ENCODE assay signal across 13 cellular contexts in genomic region chr6:47169785-47170685, GRCh38.
DNase-seq lines count a peak whose midpoint lies in the region; ATAC-seq and TF ChIP-seq lines count a peak whose summit lies in the region.
"Had no signal": no experiment of that assay in that cellular context is flagged by ENCODE, and none has a peak within 500 bp of the region (broad histone marks: within the 10 kb centered on the region; RNA-seq: fewer than 3 reads in every experiment).

No MANE protein-coding gene starts in this region.

- intact Hi-C loops in Right ventricle myocardium superior (cut with DNase I) (no loop called here), left ventricle myocardium inferior (cut with micrococcal nuclease) (no loop called here), mammary epithelial cell (cut with micrococcal nuclease) (no loop called here)

- no peaks in the 10 kb centered on the region for H3K79me2 ChIP-seq in mammary epithelial cell (ENCODE audit: insufficient read depth, low read length)
- H3K79me2 ChIP-seq in hepatocyte = no peaks in the 10 kb centered on the region

- CTCF ChIA-PET in mammary epithelial cell (lab: Charles Lee; ENCODE audit: low non-redundant PET) = no interaction called here

- no peaks in the 10 kb centered on the region for H3K27me3 ChIP-seq in left ventricle myocardium inferior (ENCODE audit: low read depth)
- no peaks in the 10 kb centered on the region for H3K27me3 ChIP-seq in mammary epithelial cell (ENCODE audit: insufficient read depth, low read length)
- no peaks in the 10 kb centered on the region for H3K27me3 ChIP-seq in hepatocyte
- H3K27me3 ChIP-seq: SJCRH30 had no signal

- H2AFZ ChIP-seq in mammary epithelial cell (ENCODE audit: low read depth, low read length) (peak overlapping the region; percentile 24), hepatocyte (no peak overlapping the region)

- WGBS in mammary epithelial cell (ENCODE audit: low coverage, missing lambda C conversion rate) = 54% methylated on average over 2 of the region's 2 CpGs
- WGBS in hepatocyte (ENCODE audit: low lambda C conversion rate, missing lambda C conversion rate) = 78% methylated on average over 2 of the region's 2 CpGs

- no peak for TF ChIP-seq CTCF in left ventricle myocardium inferior (IDR thresholded peaks at IDR 0.05; ENCODE audit: borderline replicate concordance)
- no peak for TF ChIP-seq CTCF in mammary epithelial cell (conservative IDR thresholded peaks at IDR 0.05 in 1 of 2, IDR thresholded peaks at IDR 0.05 in 1 of 2; ENCODE audit: extremely low read depth in 1 of 2, insufficient read depth in 1 of 2, low read depth in 1 of 2, low read length in 2 of 2)
- no peak for TF ChIP-seq CTCF in hepatocyte (IDR thresholded peaks at IDR 0.05; ENCODE audit: poor library complexity)

- ATAC-seq in Right ventricle myocardium superior (ENCODE audit: poor library complexity) = peak; percentile 80
- no peak for ATAC-seq in GM18867 (IDR thresholded peaks at IDR 0.05; ENCODE audit: unreplicated experiment)

- in situ Hi-C loops in mammary epithelial cell (cut with MboI; ENCODE audit: low sequenced_read_pairs in 2 of 2) = no loop called here

- no peaks in the 10 kb centered on the region for H3K4me1 ChIP-seq in left ventricle myocardium inferior
- peaks cover 52% of the 10 kb centered on the region for H3K4me1 ChIP-seq in mammary epithelial cell (ENCODE audit: insufficient read depth, low read length)
- peaks cover 5% of the 10 kb centered on the region for H3K4me1 ChIP-seq in hepatocyte (ENCODE audit: insufficient read depth)

- dilution Hi-C loops in mammary epithelial cell (cut with HindIII; ENCODE audit: low sequenced_read_pairs) = loop anchor here (5.0 kb wide), 2 partner anchors 38 to 73 kb away; no protein-coding TSS in a partner anchor

- H3K27ac ChIP-seq in left ventricle myocardium inferior (replicated peaks) = no peak overlapping the region
- peak overlapping the region; percentile 84 for H3K27ac ChIP-seq in mammary epithelial cell (ENCODE audit: insufficient read depth, low read depth, low read length)
- peak overlapping the region; percentile 61 for H3K27ac ChIP-seq in hepatocyte
- H3K27ac ChIP-seq: SJCRH30 had no signal

- no TSS peak for BruUV-seq in mammary epithelial cell (replicated peaks; lab: Mats Ljungman, UMichigan)

- H3K9me3 ChIP-seq in left ventricle myocardium inferior (replicated peaks) (no peaks in the 10 kb centered on the region), mammary epithelial cell (replicated peaks; ENCODE audit: insufficient read depth, low read length) (no peaks in the 10 kb centered on the region), hepatocyte (ENCODE audit: low read depth) (no peaks in the 10 kb centered on the region)
- H3K9me3 ChIP-seq: SJCRH30 had no signal

- no peak overlapping the region for H3K4me3 ChIP-seq in left ventricle myocardium inferior
- no peak overlapping the region for H3K4me3 ChIP-seq in mammary epithelial cell (replicated peaks in 1 of 3; ENCODE audit: insufficient read depth in 1 of 3, low read depth in 2 of 3, low read length in 3 of 3)
- H3K4me3 ChIP-seq in hepatocyte = no peak overlapping the region
- H3K4me3 ChIP-seq: SJCRH30 had no signal

- no peaks in the 10 kb centered on the region for H4K20me1 ChIP-seq in mammary epithelial cell (ENCODE audit: insufficient read depth, low read length)
- no peaks in the 10 kb centered on the region for H4K20me1 ChIP-seq in hepatocyte (ENCODE audit: insufficient read depth, poor library complexity, severe bottlenecking)

- no peak for DNase-seq in Right ventricle myocardium superior
- DNase-seq in left ventricle myocardium inferior = no peak
- DNase-seq in mammary epithelial cell = peak; percentile 97
- DNase-seq in hepatocyte (ENCODE audit: low spot score) = peak; percentile 45
- no peak for DNase-seq in AML-193 (lab: John Stamatoyannopoulos, UW)
- DNase-seq in T1000 (lab: John Stamatoyannopoulos, UW) = no peak
- no peak for DNase-seq in NCI-H1930 (lab: John Stamatoyannopoulos, UW)
- DNase-seq: ACHN; activated CD4-positive, CD25-positive, alpha-beta regulatory T cell treated with anti-CD3 and anti-CD28 coated beads, Interleukin-2, amount 50 U/mL, for 72 hours; KBM-7; NCI-H2107; SJCRH30 had no signal

- H3K4me2 ChIP-seq in mammary epithelial cell (ENCODE audit: insufficient read depth, low read depth, low read length) (peak overlapping the region; percentile 22), hepatocyte (no peak overlapping the region)

- peak overlapping the region; percentile 38 for H3K9ac ChIP-seq in mammary epithelial cell (ENCODE audit: insufficient read depth, low read length)

- no peaks in the 10 kb centered on the region for H3K9me2 ChIP-seq in hepatocyte (replicated peaks; ENCODE audit: insufficient read depth)

- no peaks in the 10 kb centered on the region for H3K36me3 ChIP-seq in left ventricle myocardium inferior
- H3K36me3 ChIP-seq in mammary epithelial cell (ENCODE audit: insufficient read depth, low read length) = no peaks in the 10 kb centered on the region
- no peaks in the 10 kb centered on the region for H3K36me3 ChIP-seq in hepatocyte (replicated peaks; ENCODE audit: insufficient read depth, low read depth)
- H3K36me3 ChIP-seq: SJCRH30 had no signal

Comparison
In these comparisons a context has a peak if more than half of its experiments do, and no peak if none do; other contexts are left out.
1. DNase-seq: peak in mammary epithelial cell (single experiment) and hepatocyte (single experiment); none in Right ventricle myocardium superior (single experiment), left ventricle myocardium inferior (single experiment), AML-193 (0 of 2), T1000 (single experiment) and NCI-H1930 (0 of 2).